Comparison of ENCODE assay signal across 8 cellular contexts in the genomic region with DNA sequence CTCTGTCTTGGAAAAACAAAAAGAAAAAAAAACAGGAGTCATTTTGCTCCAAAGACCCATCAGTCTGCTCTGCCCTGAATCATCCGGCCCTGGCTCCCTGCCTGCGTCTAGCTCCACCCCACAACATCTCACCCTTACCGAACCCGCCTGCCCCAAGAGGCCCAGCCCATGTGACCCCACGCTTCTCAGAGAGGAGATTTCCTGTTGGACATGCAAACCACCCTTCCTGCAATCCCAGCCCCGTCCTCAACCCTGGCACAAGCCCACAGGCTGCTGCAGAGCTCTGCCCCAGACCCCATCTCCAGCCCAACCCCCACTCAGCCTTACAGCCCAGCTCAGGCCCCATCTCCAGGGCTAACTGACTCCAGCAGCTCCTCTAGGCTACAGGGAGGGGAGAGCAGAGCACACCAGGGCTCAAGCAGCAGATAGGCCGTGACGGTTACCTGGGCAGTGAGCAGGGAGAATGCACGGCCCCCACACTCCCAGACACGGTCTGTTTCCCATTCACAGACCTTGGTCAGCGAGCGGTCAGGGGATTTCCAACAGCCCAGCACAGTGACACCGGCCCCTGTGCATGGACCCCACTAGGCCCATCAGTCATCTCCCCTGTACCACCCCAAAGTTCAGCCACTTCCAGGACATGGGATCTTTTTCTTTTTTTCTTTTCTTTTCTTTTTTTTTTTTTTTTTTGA.
DNase-seq lines count a peak whose midpoint lies in the region; ATAC-seq, FAIRE-seq and TF ChIP-seq lines count a peak whose summit lies in the region.

No MANE protein-coding gene starts in this region.

- peak overlapping the region; percentile 13 for H3K4me3 ChIP-seq in left ventricle myocardium inferior

- no peaks in the 10 kb centered on the region for H3K9me3 Mint-ChIP-seq in activated B cell treated with CpG ODN at 0.5 μM for 24 hours

- peak; percentile 69 for ATAC-seq in HG03520 (IDR thresholded peaks at IDR 0.05; ENCODE audit: unreplicated experiment)
- peak; percentile 85 for ATAC-seq in activated B cell treated with CpG ODN at 0.5 μM for 24 hours (ENCODE audit: low read depth)

- peak overlapping the region; percentile 67 for H3K27ac ChIP-seq in left ventricle myocardium inferior (replicated peaks)

- H3K4me3 Mint-ChIP-seq in activated B cell treated with CpG ODN at 0.5 μM for 24 hours = peak overlapping the region; percentile 60

- no peaks in the 10 kb centered on the region for H3K27me3 Mint-ChIP-seq in activated B cell treated with CpG ODN at 0.5 μM for 24 hours

- DNase-seq in AG20443 (ENCODE audit: low spot score) = peak; percentile 97
- DNase-seq in GM19239 (ENCODE audit: insufficient read length, low spot score) = peak; percentile 73
- DNase-seq in activated B cell treated with CpG ODN at 0.5 μM for 24 hours = no peak
- peak; percentile 89 for DNase-seq in left ventricle myocardium inferior
- peak; percentile 97 for DNase-seq in renal cortical epithelial cell (ENCODE audit: low read depth)
- DNase-seq in NCI-H82 (lab: John Stamatoyannopoulos, UW) = no peak
- DNase-seq in activated T-cell treated with anti-CD3 and anti-CD28 coated beads, Interleukin-2, amount 50 U/mL, for 1 hour = no peak

- peak overlapping the region; percentile 59 for H3K27ac Mint-ChIP-seq in activated B cell treated with CpG ODN at 0.5 μM for 24 hours

- H3K4me1 ChIP-seq in left ventricle myocardium inferior = peaks cover 28% of the 10 kb centered on the region

- peaks cover 20% of the 10 kb centered on the region for H3K4me1 Mint-ChIP-seq in activated B cell treated with CpG ODN at 0.5 μM for 24 hours

- FAIRE-seq in GM19239 (lab: Jason Lieb, UNC) = peak; percentile 78

- CTCF ChIA-PET in activated B cell treated with CpG ODN at 0.5 μM for 24 hours (lab: Charles Lee) = no interaction called here

- TF ChIP-seq CTCF in activated B cell treated with CpG ODN at 0.5 μM for 24 hours (IDR thresholded peaks at IDR 0.05) (no peak), left ventricle myocardium inferior (IDR thresholded peaks at IDR 0.05; ENCODE audit: borderline replicate concordance) (no peak)

- POLR2A ChIA-PET in activated B cell treated with CpG ODN at 0.5 μM for 24 hours (lab: Charles Lee) = no interaction called here

- intact Hi-C loops in activated B cell treated with CpG ODN at 0.5 μM for 24 hours (cut with micrococcal nuclease) = no loop called here
- intact Hi-C loops in left ventricle myocardium inferior (cut with micrococcal nuclease) = no loop called here

- H3K36me3 ChIP-seq in left ventricle myocardium inferior = peaks cover 29% of the 10 kb centered on the region

- no peaks in the 10 kb centered on the region for H3K9me3 ChIP-seq in left ventricle myocardium inferior (replicated peaks)

- H3K27me3 ChIP-seq in left ventricle myocardium inferior (ENCODE audit: low read depth) = no peaks in the 10 kb centered on the region

- no peaks in the 10 kb centered on the region for H3K36me3 Mint-ChIP-seq in activated B cell treated with CpG ODN at 0.5 μM for 24 hours (ENCODE audit: low read depth)

Comparison
In these comparisons a context has a peak if more than half of its experiments do, and no peak if none do; other contexts are left out.
1. DNase-seq: peak in AG20443 (single experiment), GM19239 (single experiment), left ventricle myocardium inferior (single experiment) and renal cortical epithelial cell (single experiment); none in activated B cell treated with CpG ODN at 0.5 μM for 24 hours (single experiment), NCI-H82 (single experiment) and activated T-cell treated with anti-CD3 and anti-CD28 coated beads, Interleukin-2, amount 50 U/mL, for 1 hour (single experiment).